Comparison of ENCODE assay signal across 13 cellular contexts in the genomic region with DNA sequence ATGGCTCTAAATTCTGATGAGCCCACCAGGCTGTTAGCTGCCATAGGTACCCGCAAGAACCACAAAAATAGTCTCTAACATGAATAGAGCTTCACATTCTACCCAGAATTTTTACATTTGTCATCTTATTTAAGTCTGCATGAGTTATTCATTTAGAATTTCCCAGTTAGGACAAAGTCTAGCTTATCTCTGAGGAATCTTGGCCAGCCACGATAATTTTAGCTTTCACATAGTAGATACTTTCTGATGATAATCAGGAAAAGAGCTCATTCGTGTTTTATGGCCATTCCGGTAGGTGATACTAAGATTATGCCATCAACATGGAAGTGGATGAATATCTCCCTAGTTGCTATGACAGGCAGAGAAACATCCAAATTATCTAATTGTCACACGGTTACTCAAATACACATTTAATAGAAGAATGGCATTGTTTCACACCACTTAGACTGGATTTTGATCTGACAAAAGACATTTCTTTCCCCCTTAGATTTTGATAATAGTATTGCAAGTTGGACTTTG.
"Had no signal": no experiment of that assay in that cellular context is flagged by ENCODE, and none has a peak within 500 bp of the region (broad histone marks: within the 10 kb centered on the region; RNA-seq: fewer than 3 reads in every experiment).

No MANE protein-coding gene starts in this region.

- H3K27me3 ChIP-seq: ovary, sigmoid colon, stomach, testis had no signal

- H3K4me3 ChIP-seq: ovary, sigmoid colon, stomach, testis had no signal

- DNase-seq: activated CD4-positive, CD25-positive, alpha-beta regulatory T cell treated with anti-CD3 and anti-CD28 coated beads, Interleukin-2, amount 50 U/mL, for 72 hours; activated naive CD4-positive, alpha-beta T cell treated with anti-CD3 and anti-CD28 coated beads, Interleukin-2, amount 10 ng/mL, durations not matched to agents 7 days and 5 days; effector memory CD4-positive, alpha-beta T cell; foreskin fibroblast; glutamatergic neuron; midbrain; ovary; sigmoid colon; stimulated activated CD4-positive, alpha-beta T cell treated with anti-CD3 and anti-CD28 coated beads, Interleukin-12 subunit alpha, Interleukin-12 subunit beta, amount 100 ng/mL, for 4 hours; stimulated activated CD4-positive, alpha-beta T cell treated with anti-CD3 and anti-CD28 coated beads, Interleukin-2, amount 100 ng/mL, for 24 hours; stomach; T-helper 9 cell; testis had no signal

- H3K27ac ChIP-seq: ovary, stomach, testis had no signal

- H3K36me3 ChIP-seq: ovary, sigmoid colon, stomach had no signal

- H3K4me1 ChIP-seq: testis had no signal
